Comparison of ENCODE assay signal across 29 cellular contexts in genomic region chr17:73497721-73498120, GRCh38.
"Had no signal": no experiment of that assay in that cellular context is flagged by ENCODE, and none has a peak within 500 bp of the region (broad histone marks: within the 10 kb centered on the region; RNA-seq: fewer than 3 reads in every experiment).

No MANE protein-coding gene starts in this region.

- H3K27ac Mint-ChIP-seq: activated CD4-positive, alpha-beta memory T cell treated with anti-CD3 and anti-CD28 coated beads, Interleukin-2, amount 10 ng/mL, durations not matched to agents 7 days and 5 days; activated CD4-positive, alpha-beta T cell treated with anti-CD3 and anti-CD28 coated beads for 36 hours; activated CD4-positive, alpha-beta T cell treated with anti-CD3 and anti-CD28 coated beads, Interleukin-2, amount 10 ng/mL, durations not matched to agents 24 days and 14 days; activated naive CD4-positive, alpha-beta T cell treated with anti-CD3 and anti-CD28 coated beads, Interleukin-2, amount 10 ng/mL, durations not matched to agents 7 days and 5 days; activated naive CD8-positive, alpha-beta T cell treated with anti-CD3 and anti-CD28 coated beads, Interleukin-2, amount 10 ng/mL, durations not matched to agents 7 days and 5 days; activated T-cell treated with anti-CD3 and anti-CD28 coated beads, Interleukin-2, amount 50 U/mL, for 24 hours; activated T-cell treated with anti-CD3 and anti-CD28 coated beads, Interleukin-2, amount 50 U/mL, for 72 hours had no signal

- H3K36me3 ChIP-seq: ascending aorta, brain microvascular endothelial cell, esophagus squamous epithelium, gastroesophageal sphincter had no signal

- H3K9me3 ChIP-seq: ascending aorta, esophagus squamous epithelium, gastroesophageal sphincter had no signal

- H3K36me3 Mint-ChIP-seq: activated naive CD4-positive, alpha-beta T cell treated with anti-CD3 and anti-CD28 coated beads, Interleukin-2, amount 10 ng/mL, durations not matched to agents 7 days and 5 days; activated naive CD4-positive, alpha-beta T cell treated with anti-CD3 and anti-CD28 coated beads, Interleukin-2, amount 50 U/mL, for 72 hours had no signal

- DNase-seq: activated CD4-positive, alpha-beta memory T cell treated with anti-CD3 and anti-CD28 coated beads, Interleukin-2, amount 10 ng/mL, durations not matched to agents 7 days and 5 days; activated CD4-positive, alpha-beta T cell treated with anti-CD3 and anti-CD28 coated beads for 36 hours; activated CD4-positive, alpha-beta T cell treated with anti-CD3 and anti-CD28 coated beads, Interleukin-2, amount 10 ng/mL, durations not matched to agents 24 days and 14 days; activated CD4-positive, CD25-positive, alpha-beta regulatory T cell; activated CD4-positive, CD25-positive, alpha-beta regulatory T cell treated with anti-CD3 and anti-CD28 coated beads, Interleukin-2, amount 50 U/mL, for 72 hours; activated CD8-positive, alpha-beta memory T cell treated with anti-CD3 and anti-CD28 coated beads, Interleukin-2, amount 50 U/mL, for 48 hours; activated gamma-delta T cell; activated naive CD4-positive, alpha-beta T cell; activated naive CD4-positive, alpha-beta T cell treated with anti-CD3 and anti-CD28 coated beads, Interleukin-2, amount 10 ng/mL, durations not matched to agents 7 days and 5 days; activated naive CD8-positive, alpha-beta T cell treated with anti-CD3 and anti-CD28 coated beads, Interleukin-2, amount 10 ng/mL, durations not matched to agents 7 days and 5 days; activated T-cell treated with anti-CD3 and anti-CD28 coated beads for 4 hours; activated T-cell treated with anti-CD3 and anti-CD28 coated beads, Interleukin-2, amount 50 U/mL, for 24 hours; activated T-cell treated with anti-CD3 and anti-CD28 coated beads, Interleukin-2, amount 50 U/mL, for 72 hours; brain microvascular endothelial cell; cortex of kidney; dermis blood vessel endothelial cell; effector CD4-positive, alpha-beta T cell; esophagus squamous epithelium; foreskin melanocyte; T-helper 2 cell had no signal

- H3K4me1 Mint-ChIP-seq: activated CD4-positive, alpha-beta memory T cell treated with anti-CD3 and anti-CD28 coated beads, Interleukin-2, amount 10 ng/mL, durations not matched to agents 7 days and 5 days; activated CD4-positive, alpha-beta T cell treated with anti-CD3 and anti-CD28 coated beads for 36 hours; activated CD4-positive, alpha-beta T cell treated with anti-CD3 and anti-CD28 coated beads, Interleukin-2, amount 10 ng/mL, durations not matched to agents 24 days and 14 days; activated naive CD4-positive, alpha-beta T cell treated with anti-CD3 and anti-CD28 coated beads, Interleukin-2, amount 10 ng/mL, durations not matched to agents 7 days and 5 days; activated naive CD8-positive, alpha-beta T cell treated with anti-CD3 and anti-CD28 coated beads, Interleukin-2, amount 10 ng/mL, durations not matched to agents 7 days and 5 days had no signal

- H3K4me3 Mint-ChIP-seq: activated CD4-positive, alpha-beta memory T cell treated with anti-CD3 and anti-CD28 coated beads, Interleukin-2, amount 10 ng/mL, durations not matched to agents 7 days and 5 days; activated CD4-positive, alpha-beta T cell treated with anti-CD3 and anti-CD28 coated beads for 36 hours; activated CD4-positive, alpha-beta T cell treated with anti-CD3 and anti-CD28 coated beads, Interleukin-2, amount 10 ng/mL, durations not matched to agents 24 days and 14 days; activated naive CD4-positive, alpha-beta T cell treated with anti-CD3 and anti-CD28 coated beads, Interleukin-2, amount 10 ng/mL, durations not matched to agents 7 days and 5 days; activated naive CD8-positive, alpha-beta T cell treated with anti-CD3 and anti-CD28 coated beads, Interleukin-2, amount 10 ng/mL, durations not matched to agents 7 days and 5 days; activated T-cell treated with anti-CD3 and anti-CD28 coated beads, Interleukin-2, amount 50 U/mL, for 24 hours; activated T-cell treated with anti-CD3 and anti-CD28 coated beads, Interleukin-2, amount 50 U/mL, for 72 hours; central memory CD8-positive, alpha-beta T cell had no signal

- FAIRE-seq: bronchial epithelial cell, colon, endometrium, endothelial cell of umbilical vein had no signal

- H3K4me1 ChIP-seq: ascending aorta, esophagus squamous epithelium, gastroesophageal sphincter had no signal

- H3K9me3 Mint-ChIP-seq: activated CD4-positive, alpha-beta memory T cell treated with anti-CD3 and anti-CD28 coated beads, Interleukin-2, amount 10 ng/mL, durations not matched to agents 7 days and 5 days; activated CD4-positive, alpha-beta T cell treated with anti-CD3 and anti-CD28 coated beads, Interleukin-2, amount 10 ng/mL, durations not matched to agents 24 days and 14 days; activated naive CD4-positive, alpha-beta T cell treated with anti-CD3 and anti-CD28 coated beads, Interleukin-2, amount 10 ng/mL, durations not matched to agents 7 days and 5 days; activated naive CD4-positive, alpha-beta T cell treated with anti-CD3 and anti-CD28 coated beads, Interleukin-2, amount 50 U/mL, for 72 hours; activated naive CD8-positive, alpha-beta T cell treated with anti-CD3 and anti-CD28 coated beads, Interleukin-2, amount 10 ng/mL, durations not matched to agents 7 days and 5 days; activated T-cell treated with anti-CD3 and anti-CD28 coated beads, Interleukin-2, amount 50 U/mL, for 24 hours; activated T-cell treated with anti-CD3 and anti-CD28 coated beads, Interleukin-2, amount 50 U/mL, for 72 hours; central memory CD8-positive, alpha-beta T cell had no signal

- H3K27me3 Mint-ChIP-seq: activated CD4-positive, alpha-beta memory T cell treated with anti-CD3 and anti-CD28 coated beads, Interleukin-2, amount 10 ng/mL, durations not matched to agents 7 days and 5 days; activated CD4-positive, alpha-beta T cell treated with anti-CD3 and anti-CD28 coated beads for 36 hours; activated CD4-positive, alpha-beta T cell treated with anti-CD3 and anti-CD28 coated beads, Interleukin-2, amount 10 ng/mL, durations not matched to agents 24 days and 14 days; activated naive CD8-positive, alpha-beta T cell treated with anti-CD3 and anti-CD28 coated beads, Interleukin-2, amount 10 ng/mL, durations not matched to agents 7 days and 5 days; activated T-cell treated with anti-CD3 and anti-CD28 coated beads, Interleukin-2, amount 50 U/mL, for 24 hours had no signal

- H3K4me3 ChIP-seq: ascending aorta, esophagus squamous epithelium, gastroesophageal sphincter had no signal

- H3K27me3 ChIP-seq: ascending aorta had no signal

- H3K27ac ChIP-seq: ascending aorta, brain microvascular endothelial cell, epithelial cell of prostate, esophagus squamous epithelium, gastroesophageal sphincter had no signal
